8 cellular contexts compared by ENCODE assay signal in genomic region chr19:17554968-17555479, GRCh38. TPM values are rescaled to one million over a fixed set of nuclear protein-coding genes. Genes with fewer than 3 reads are reported as not detected.
DNase-seq lines count a peak whose midpoint lies in the region; ATAC-seq, FAIRE-seq and TF ChIP-seq lines count a peak whose summit lies in the region.

No MANE protein-coding gene starts in this region.

- no peaks in the 10 kb centered on the region for H3F3A ChIP-seq in MM.1S (ENCODE audit: insufficient read depth, low read length)

- H3K27ac ChIP-seq in DND-41 (ENCODE audit: low read length) = peak overlapping the region; percentile 78
- H3K27ac ChIP-seq in MM.1S (ENCODE audit: low read length) = no peak overlapping the region
- H3K27ac ChIP-seq in parathyroid adenoma = peak overlapping the region; percentile 3

- H3K9me2 ChIP-seq in MM.1S (replicated peaks; ENCODE audit: insufficient read depth, low read length) = no peaks in the 10 kb centered on the region

- H3K27me3 ChIP-seq in DND-41 (ENCODE audit: insufficient read depth, low read length, poor library complexity) (no peaks in the 10 kb centered on the region), MM.1S (replicated peaks; ENCODE audit: insufficient read depth, low read length) (peaks cover 31% of the 10 kb centered on the region), parathyroid adenoma (ENCODE audit: control insufficient read depth, insufficient read depth, low read length) (no peaks in the 10 kb centered on the region)

- peak; percentile 97 for ATAC-seq in DND-41 (ENCODE audit: insufficient read depth, low read depth)
- ATAC-seq in HG02678 (IDR thresholded peaks at IDR 0.05; ENCODE audit: unreplicated experiment) = no peak

- peak overlapping the region; percentile 89 for H3K4me2 ChIP-seq in DND-41 (ENCODE audit: insufficient read depth, low read length)
- H3K4me2 ChIP-seq in MM.1S (ENCODE audit: low read depth, low read length) = peak overlapping the region; percentile 99
- H3K4me2 ChIP-seq in parathyroid adenoma (ENCODE audit: low read length) = peak overlapping the region; percentile 72

- H3K4me1 ChIP-seq in DND-41 (ENCODE audit: insufficient read depth, low read length) (peaks cover 43% of the 10 kb centered on the region), MM.1S (ENCODE audit: low read length) (peaks cover 4% of the 10 kb centered on the region; the same call in 1 of the 2 replicates), parathyroid adenoma (no peaks in the 10 kb centered on the region)

- FAIRE-seq in GM12892 (lab: Jason Lieb, UNC) = no peak

- H3K9me3 ChIP-seq in DND-41 (ENCODE audit: insufficient read depth, low read length, severe bottlenecking) (no peaks in the 10 kb centered on the region), MM.1S (replicated peaks; ENCODE audit: insufficient read depth, low read length) (no peaks in the 10 kb centered on the region), parathyroid adenoma (ENCODE audit: control insufficient read depth, low read length) (no peaks in the 10 kb centered on the region)

- H3K4me3 Mint-ChIP-seq in endothelial cell (ENCODE audit: unreplicated experiment) = peak overlapping the region; percentile 84

- H3K9ac ChIP-seq in DND-41 (ENCODE audit: low read depth, low read length) (peak overlapping the region; percentile 98), MM.1S (ENCODE audit: low read length) (no peak overlapping the region; the same call in 1 of the 2 replicates), parathyroid adenoma (no peak overlapping the region)

- no peaks in the 10 kb centered on the region for H3K9me3 Mint-ChIP-seq in endothelial cell (ENCODE audit: unreplicated experiment)

- H3K36me3 Mint-ChIP-seq in endothelial cell (ENCODE audit: low read depth, unreplicated experiment) = peaks cover 10% of the 10 kb centered on the region

- H4K20me1 ChIP-seq in DND-41 (ENCODE audit: insufficient read depth, low read length) = peaks cover 9% of the 10 kb centered on the region; the same call in 1 of the 2 replicates
- H4K20me1 ChIP-seq in MM.1S (ENCODE audit: insufficient read depth, low read length) = no peaks in the 10 kb centered on the region

- peak overlapping the region; percentile 96 for H2AFZ ChIP-seq in DND-41 (ENCODE audit: low read depth, low read length)
- H2AFZ ChIP-seq in MM.1S (ENCODE audit: low read length) = peak overlapping the region; percentile 97
- peak overlapping the region; percentile 74 for H2AFZ ChIP-seq in parathyroid adenoma

- H3K4me3 ChIP-seq in DND-41 (ENCODE audit: low read depth in 1 of 2, low read length in 2 of 2) = peak overlapping the region in 1 of 2 experiments; percentile 100; a peak in 3 of 4 replicates
- H3K4me3 ChIP-seq in MM.1S (ENCODE audit: low read length) = peak overlapping the region; percentile 62
- peak overlapping the region; percentile 36 for H3K4me3 ChIP-seq in parathyroid adenoma (ENCODE audit: low read depth, low read length)

- TF ChIP-seq CTCF in DND-41 (IDR thresholded peaks at IDR 0.05; ENCODE audit: borderline replicate concordance, extremely low read depth, low read length, poor library complexity, severe bottlenecking) = no peak
- no peak for TF ChIP-seq CTCF in MM.1S (IDR thresholded peaks at IDR 0.05; ENCODE audit: low read length)
- no peak for TF ChIP-seq CTCF in endothelial cell (IDR thresholded peaks at IDR 0.05; ENCODE audit: unreplicated experiment)
- TF ChIP-seq CTCF in parathyroid adenoma (IDR thresholded peaks at IDR 0.05) = no peak

- peak overlapping the region; percentile 78 for H3K27ac Mint-ChIP-seq in endothelial cell (ENCODE audit: unreplicated experiment)

- H3K36me3 ChIP-seq in DND-41 (ENCODE audit: insufficient read depth, low read length) (peaks cover 26% of the 10 kb centered on the region), MM.1S (replicated peaks; ENCODE audit: insufficient read depth, low read length) (no peaks in the 10 kb centered on the region), parathyroid adenoma (ENCODE audit: control insufficient read depth, insufficient read depth, low read length) (no peaks in the 10 kb centered on the region)

- H3K4me1 Mint-ChIP-seq in endothelial cell (ENCODE audit: unreplicated experiment) = peaks cover 24% of the 10 kb centered on the region

- H3K79me2 ChIP-seq in DND-41 (ENCODE audit: insufficient read depth, low read length) (peaks cover 33% of the 10 kb centered on the region), MM.1S (ENCODE audit: low read length) (peaks cover 9% of the 10 kb centered on the region), parathyroid adenoma (peaks cover 2% of the 10 kb centered on the region)

- peaks cover 8% of the 10 kb centered on the region for H3K27me3 Mint-ChIP-seq in endothelial cell (ENCODE audit: unreplicated experiment)

- no peak for TF ChIP-seq POLR2A in GM12892 (IDR thresholded peaks at IDR 0.05; ENCODE audit: low read depth, low read length)

- DNase-seq in DND-41 (no peak), MM.1S (no peak), endothelial cell (ENCODE audit: low spot score) (no peak), GM12892 (ENCODE audit: insufficient read length) (no peak), NCI-H748 treated with DMSO at 0.1 percent for 48 hours (lab: John Stamatoyannopoulos, UW) (no peak)
- no peak for DNase-seq in stimulated activated CD4-positive, alpha-beta T cell treated with anti-CD3 and anti-CD28 coated beads, Interleukin-12 subunit alpha, Interleukin-12 subunit beta, amount 100 ng/mL, for 4 hours

RNA-seq across cellular contexts. Expression of gene COLGALT1, which starts 0.4 kb away (rescaled TPM):
- 257 TPM for total RNA-seq in endothelial cell (ENCODE audit: unreplicated experiment)
- 23.3 TPM for polyA plus RNA-seq in GM12892 (2012; ENCODE audit: missing spikeins)

RNA-seq across cellular contexts. Expression of gene PGLS, which starts 43.6 kb away (rescaled TPM):
- 184 TPM for total RNA-seq in endothelial cell (ENCODE audit: unreplicated experiment)
- 37.2 TPM for polyA plus RNA-seq in GM12892 (2012; ENCODE audit: missing spikeins)
